In genomic region chr7:31814187-31814586, GRCh38 we compare ENCODE assay signal across 12 cellular contexts.
DNase-seq lines count a peak whose midpoint lies in the region; ATAC-seq and TF ChIP-seq lines count a peak whose summit lies in the region.
"Had no signal": no experiment of that assay in that cellular context is flagged by ENCODE, and none has a peak within 500 bp of the region (broad histone marks: within the 10 kb centered on the region; RNA-seq: fewer than 3 reads in every experiment).

No MANE protein-coding gene starts in this region.

- no peaks in the 10 kb centered on the region for H3K4me1 Mint-ChIP-seq in mesothelial cell of epicardium

- H3K4me1 ChIP-seq in heart right ventricle (peaks cover 0 to 23% (median 0%) of the 10 kb centered on the region in 9 donors), RWPE2 (ENCODE audit: insufficient read depth, poor library complexity, severe bottlenecking) (peaks cover 7% of the 10 kb centered on the region)
- H3K4me1 ChIP-seq: pancreas, transverse colon had no signal

- no peak overlapping the region for H3K4me3 ChIP-seq in heart right ventricle
- no peak overlapping the region for H3K4me3 ChIP-seq in RWPE2 (ENCODE audit: severe bottlenecking)
- no peak overlapping the region for H3K4me3 ChIP-seq in fibroblast of pulmonary artery (replicated peaks; ENCODE audit: low read depth, low read length)
- H3K4me3 ChIP-seq: pancreas, transverse colon had no signal

- H3K9me3 ChIP-seq in heart right ventricle (no peaks in the 10 kb centered on the region), RWPE2 (ENCODE audit: severe bottlenecking) (no peaks in the 10 kb centered on the region)
- H3K9me3 ChIP-seq: pancreas, transverse colon had no signal

- no peaks in the 10 kb centered on the region for H3K36me3 Mint-ChIP-seq in mesothelial cell of epicardium

- ATAC-seq in heart right ventricle (no peak), RWPE2 (ENCODE audit: low read depth) (no peak)

- H3K9me3 Mint-ChIP-seq in mesothelial cell of epicardium, result no peaks in the 10 kb centered on the region

- intact Hi-C loops in heart right ventricle (cut with DNase I), result no loop called here
- intact Hi-C loops in cardiac septum (cut with DNase I), result no loop called here

- no peak overlapping the region for H3K27ac ChIP-seq in heart right ventricle
- no peak overlapping the region for H3K27ac ChIP-seq in RWPE2 (ENCODE audit: poor library complexity, severe bottlenecking)
- H3K27ac ChIP-seq: pancreas, transverse colon had no signal

- no peaks in the 10 kb centered on the region for H3K27me3 ChIP-seq in heart right ventricle
- H3K27me3 ChIP-seq in RWPE2 (ENCODE audit: insufficient read depth, poor library complexity, severe bottlenecking), result no peaks in the 10 kb centered on the region
- H3K27me3 ChIP-seq: pancreas, transverse colon had no signal

- no peak overlapping the region for H3K4me3 Mint-ChIP-seq in mesothelial cell of epicardium
- H3K4me3 Mint-ChIP-seq: B cell had no signal

- DNase-seq in heart right ventricle (no peak), cardiac septum (ENCODE audit: low spot score) (no peak), RWPE2 (ENCODE audit: low spot score) (no peak), fibroblast of pulmonary artery (ENCODE audit: low read depth) (peak; percentile 22), mesothelial cell of epicardium (ENCODE audit: low spot score in 2 of 2, unreplicated experiment in 2 of 2) (no peak), SKM-1 (lab: John Stamatoyannopoulos, UW; ENCODE audit: unreplicated experiment) (no peak), globus pallidus (ENCODE audit: low spot score) (no peak), pons (ENCODE audit: low spot score) (no peak)
- DNase-seq: pancreas, transverse colon had no signal

- WGBS in heart right ventricle, 2 donors, result 78 to 81% methylated on average over 3 of the region's 3 CpGs

- TF ChIP-seq CTCF in heart right ventricle (IDR thresholded peaks at IDR 0.05) (peak in 7 of 9 donors; percentile 23 to 50 (median 36)), RWPE2 (IDR thresholded peaks at IDR 0.05; ENCODE audit: poor library complexity, severe bottlenecking) (peak; percentile 25), fibroblast of pulmonary artery (IDR thresholded peaks at IDR 0.05; ENCODE audit: low read length, missing control alignments) (peak; percentile 19), mesothelial cell of epicardium (IDR thresholded peaks at IDR 0.05; ENCODE audit: unreplicated experiment) (no peak)

- H3K27me3 Mint-ChIP-seq in mesothelial cell of epicardium (ENCODE audit: low read depth), result peaks cover 46% of the 10 kb centered on the region
- H3K27me3 Mint-ChIP-seq: B cell had no signal

- H3K36me3 ChIP-seq in heart right ventricle (peaks cover 0 to 85% (median 2%) of the 10 kb centered on the region in 9 donors), RWPE2 (ENCODE audit: low read depth) (no peaks in the 10 kb centered on the region)
- H3K36me3 ChIP-seq: pancreas, transverse colon had no signal

- no peak overlapping the region for H3K27ac Mint-ChIP-seq in mesothelial cell of epicardium
- H3K27ac Mint-ChIP-seq: activated T-helper 2 cell treated with anti-CD3 and anti-CD28 coated beads, Interferon-gamma antibody, Interleukin-2, Interleukin-4, amounts not matched to agents 10 μg/mL and 5 μg/mL and 100 μg/mL, durations not matched to agents 14 hours and 24 hours and 36 hours; B cell had no signal
